Comparison of ENCODE assay signal across 1 cellular context in the genomic region with DNA sequence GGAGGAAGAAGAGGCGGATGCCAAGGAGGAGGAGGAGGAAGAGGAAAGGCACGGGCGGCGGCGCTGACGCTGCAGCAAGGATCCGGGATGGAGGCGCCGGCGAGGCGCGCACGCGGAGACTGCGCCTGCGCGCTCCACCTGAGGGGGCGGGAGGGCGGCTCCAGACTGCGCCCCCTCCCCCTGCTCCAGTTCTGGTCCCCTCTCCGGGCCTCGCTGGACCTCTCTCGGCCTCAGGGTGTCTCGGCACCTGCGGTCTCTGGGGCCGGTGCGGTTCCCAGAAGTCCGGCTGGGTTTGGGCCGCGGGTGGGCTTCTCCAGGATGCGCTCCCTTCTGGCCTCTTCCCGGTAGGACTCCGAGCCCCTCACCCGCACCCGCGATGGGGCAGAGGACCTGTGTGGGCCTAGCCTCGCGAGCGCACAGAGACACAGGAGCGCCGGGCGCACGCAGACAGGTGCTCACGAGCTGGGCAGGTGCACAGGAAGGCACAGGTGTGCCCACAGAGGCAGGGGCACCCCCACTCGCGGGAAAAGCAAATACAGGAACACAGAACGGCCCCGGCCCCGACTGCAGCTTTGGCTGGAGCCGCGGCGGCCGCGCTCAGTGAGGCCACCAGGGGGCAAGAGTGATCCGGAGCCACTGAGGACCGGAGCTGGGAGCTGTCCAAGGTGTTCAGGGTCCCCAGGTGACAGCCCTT.
TF ChIP-seq lines count a peak whose summit lies in the region.

A gene with protein sequence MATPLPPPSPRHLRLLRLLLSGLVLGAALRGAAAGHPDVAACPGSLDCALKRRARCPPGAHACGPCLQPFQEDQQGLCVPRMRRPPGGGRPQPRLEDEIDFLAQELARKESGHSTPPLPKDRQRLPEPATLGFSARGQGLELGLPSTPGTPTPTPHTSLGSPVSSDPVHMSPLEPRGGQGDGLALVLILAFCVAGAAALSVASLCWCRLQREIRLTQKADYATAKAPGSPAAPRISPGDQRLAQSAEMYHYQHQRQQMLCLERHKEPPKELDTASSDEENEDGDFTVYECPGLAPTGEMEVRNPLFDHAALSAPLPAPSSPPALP (minus strand): TSS at position 84 of the 694 bp plus-strand sequence. CDS start 188 bp downstream, outside the sequence.

TF ChIP-seq in HEK293, 187 proteins besides CTCF, POLR2A, EP300 and RAD21 (continued from another document and continues in another):
- TF ChIP-seq PRDM2 (tag by site-specific recombination; IDR thresholded peaks at IDR 0.05; ENCODE audit: borderline replicate concordance) (peak; percentile 40; the same call in 1 of the 2 replicates), YY1 (tag by site-specific recombination; IDR thresholded peaks at IDR 0.05) (0 out of 2 replicates have a peak, but pooled peaks have one; percentile 14), ZBTB20 (tag by site-specific recombination; IDR thresholded peaks at IDR 0.05) (0 out of 2 replicates have a peak, but pooled peaks have one; percentile 64), ZBTB10 (tag by site-specific recombination; IDR thresholded peaks at IDR 0.05) (peak; percentile 85), ZNF610 (tag by site-specific recombination; IDR thresholded peaks at IDR 0.05; ENCODE audit: borderline replicate concordance) (no peak), HIC1 (tag by site-specific recombination; IDR thresholded peaks at IDR 0.05) (peak; percentile 84), WT1 (tag by site-specific recombination; IDR thresholded peaks at IDR 0.05) (no peak), KLF16 (tag by site-specific recombination; IDR thresholded peaks at IDR 0.05) (0 out of 2 replicates have a peak, but pooled peaks have one; percentile 72), ZBTB1 (tag by site-specific recombination; IDR thresholded peaks at IDR 0.05) (peak; percentile 86; the same call in 1 of the 2 replicates), ZNF132 (tag by site-specific recombination; IDR thresholded peaks at IDR 0.05; ENCODE audit: borderline replicate concordance) (no peak), ZNF239 (tag by site-specific recombination; IDR thresholded peaks at IDR 0.05) (0 out of 2 replicates have a peak, but pooled peaks have one; percentile 10), ZNF518A (tag by site-specific recombination; conservative IDR thresholded peaks at IDR 0.05; ENCODE audit: low read depth) (no peak), ZNF624 (tag by site-specific recombination; IDR thresholded peaks at IDR 0.05) (no peak), ZNF202 (tag by site-specific recombination; IDR thresholded peaks at IDR 0.05; ENCODE audit: borderline replicate concordance) (no peak), PATZ1 (tag by site-specific recombination; IDR thresholded peaks at IDR 0.05) (peak; percentile 97), ZNF394 (tag by site-specific recombination; IDR thresholded peaks at IDR 0.05; ENCODE audit: borderline replicate concordance) (peak; percentile 43; the same call in 1 of the 2 replicates), ZBTB48 (tag by site-specific recombination; IDR thresholded peaks at IDR 0.05) (peak; percentile 59; the same call in 1 of the 2 replicates), ZNF398 (tag by site-specific recombination; IDR thresholded peaks at IDR 0.05) (peak; percentile 86), ZFP69B (tag by site-specific recombination; IDR thresholded peaks at IDR 0.05) (0 out of 2 replicates have a peak, but pooled peaks have one; percentile 33), SP7 (tag by site-specific recombination; IDR thresholded peaks at IDR 0.05) (peak; percentile 74)
- TF ChIP-seq, protein P1, sequence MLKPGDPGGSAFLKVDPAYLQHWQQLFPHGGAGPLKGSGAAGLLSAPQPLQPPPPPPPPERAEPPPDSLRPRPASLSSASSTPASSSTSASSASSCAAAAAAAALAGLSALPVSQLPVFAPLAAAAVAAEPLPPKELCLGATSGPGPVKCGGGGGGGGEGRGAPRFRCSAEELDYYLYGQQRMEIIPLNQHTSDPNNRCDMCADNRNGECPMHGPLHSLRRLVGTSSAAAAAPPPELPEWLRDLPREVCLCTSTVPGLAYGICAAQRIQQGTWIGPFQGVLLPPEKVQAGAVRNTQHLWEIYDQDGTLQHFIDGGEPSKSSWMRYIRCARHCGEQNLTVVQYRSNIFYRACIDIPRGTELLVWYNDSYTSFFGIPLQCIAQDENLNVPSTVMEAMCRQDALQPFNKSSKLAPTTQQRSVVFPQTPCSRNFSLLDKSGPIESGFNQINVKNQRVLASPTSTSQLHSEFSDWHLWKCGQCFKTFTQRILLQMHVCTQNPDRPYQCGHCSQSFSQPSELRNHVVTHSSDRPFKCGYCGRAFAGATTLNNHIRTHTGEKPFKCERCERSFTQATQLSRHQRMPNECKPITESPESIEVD (tag by site-specific recombination; IDR thresholded peaks at IDR 0.05): no peak
